In the genomic region with DNA sequence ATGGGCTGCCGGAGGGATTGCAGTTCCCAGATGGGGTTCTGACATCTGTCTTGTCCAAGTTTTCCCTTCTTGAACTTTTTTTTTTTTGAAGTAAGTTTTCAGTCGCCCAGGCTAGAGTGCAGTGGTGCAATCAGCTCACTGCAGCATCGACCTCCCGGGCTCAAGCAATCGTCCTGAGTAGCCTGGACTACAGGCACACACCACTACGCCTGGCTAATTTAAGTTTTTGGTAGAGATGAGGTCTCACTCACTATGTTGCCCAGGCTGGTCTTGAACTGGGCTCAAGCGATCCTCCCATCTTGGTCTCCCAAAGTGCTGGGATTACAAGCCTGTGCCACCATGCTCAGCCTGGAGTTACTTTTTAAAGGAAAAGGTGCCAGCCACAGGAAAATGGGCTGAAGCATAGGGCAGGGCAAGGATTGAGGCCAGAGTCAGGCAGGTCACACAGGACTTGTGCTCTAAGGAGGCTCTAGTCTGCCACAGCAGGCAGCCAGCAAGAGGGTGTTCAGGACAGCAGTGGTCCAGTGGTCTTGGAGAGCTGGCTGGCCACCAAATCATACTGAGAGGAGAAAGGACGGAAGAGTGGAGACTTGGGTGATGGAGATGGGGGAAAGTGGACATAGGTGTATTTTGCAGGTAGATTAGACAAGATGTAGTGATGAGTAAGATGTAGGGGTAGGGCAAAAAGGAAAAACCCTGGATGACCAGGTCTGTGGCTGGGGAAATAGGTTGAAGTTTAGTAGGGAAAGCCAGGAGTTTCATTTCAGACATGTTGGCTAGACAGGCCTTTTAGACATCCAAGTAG, we compare ENCODE assay signal across 1 cellular context.
A peak's percentile ranks its signal among the peaks of the same experiment; 100 is the strongest.
TF ChIP-seq lines count a peak whose summit lies in the region.

No MANE protein-coding gene starts in this region.

TF ChIP-seq in K562, 482 proteins besides CTCF, POLR2A, EP300 and RAD21:
- TF ChIP-seq SUPT5H (IDR thresholded peaks at IDR 0.05) (0 out of 2 replicates have a peak, but pooled peaks have one; percentile 37), POLR2B (IDR thresholded peaks at IDR 0.05; ENCODE audit: low read depth, partially characterized antibody) (no peak), POLR2AphosphoS2 (IDR thresholded peaks at IDR 0.05; ENCODE audit: low read length) (peak; percentile 52; the same call in 1 of the 2 replicates)
